16 cellular contexts compared by ENCODE assay signal in the genomic region with DNA sequence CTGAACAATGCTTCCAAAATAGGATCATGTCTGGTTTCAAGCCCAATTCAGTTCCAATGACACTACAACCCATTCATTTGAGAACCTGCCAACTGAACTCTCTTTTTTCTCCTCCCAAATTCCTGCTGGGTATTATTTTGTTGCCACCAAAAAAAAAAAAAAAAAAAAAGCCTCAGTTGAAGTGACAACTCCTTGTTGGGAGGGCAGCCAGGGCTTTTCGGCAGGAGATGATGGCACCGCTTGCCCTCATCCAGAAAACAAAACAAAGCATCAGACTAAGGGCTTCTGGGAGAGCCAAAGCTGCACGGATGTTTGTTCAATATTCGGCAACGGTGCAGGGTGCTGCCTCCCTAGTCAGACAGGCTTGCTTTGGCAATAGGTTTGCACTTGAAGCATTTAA. TPM values are rescaled to one million over a fixed set of nuclear protein-coding genes. Genes with fewer than 3 reads are reported as not detected.
DNase-seq lines count a peak whose midpoint lies in the region; ATAC-seq and TF ChIP-seq lines count a peak whose summit lies in the region.
"Had no signal": no experiment of that assay in that cellular context is flagged by ENCODE, and none has a peak within 500 bp of the region (broad histone marks: within the 10 kb centered on the region; RNA-seq: fewer than 3 reads in every experiment).

No MANE protein-coding gene starts in this region.

- H3K4me3 ChIP-seq in skeletal muscle tissue (ENCODE audit: low read length in 3 of 3) (no peak overlapping the region), mammary epithelial cell (replicated peaks in 1 of 3; ENCODE audit: insufficient read depth in 1 of 3, low read depth in 2 of 3, low read length in 3 of 3) (no peak overlapping the region)
- H3K4me3 ChIP-seq: transverse colon had no signal

- H3K9me3 ChIP-seq in skeletal muscle tissue (ENCODE audit: control insufficient read depth in 3 of 3, low read length in 3 of 3) (no peaks in the 10 kb centered on the region), mammary epithelial cell (replicated peaks; ENCODE audit: insufficient read depth, low read length) (no peaks in the 10 kb centered on the region)
- H3K9me3 ChIP-seq: transverse colon had no signal

- no peaks in the 10 kb centered on the region for H4K20me1 ChIP-seq in mammary epithelial cell (ENCODE audit: insufficient read depth, low read length)

- H3K36me3 ChIP-seq in skeletal muscle tissue (ENCODE audit: control insufficient read depth in 3 of 3, insufficient read depth in 3 of 3, low read length in 3 of 3) (peaks cover 0 to under 1% (median 0%) of the 10 kb centered on the region in 3 donors), mammary epithelial cell (ENCODE audit: insufficient read depth, low read length) (no peaks in the 10 kb centered on the region)
- H3K36me3 ChIP-seq: transverse colon had no signal

- intact Hi-C loops in left cardiac atrium (cut with DNase I) (loop anchor here in 1 of 2 donors (10.0 kb wide), 2 partner anchors 502 to 1062 kb away; a partner anchor contains a TSS), mammary epithelial cell (cut with micrococcal nuclease) (no loop called here)

- no peak for TF ChIP-seq CTCF in mammary epithelial cell (conservative IDR thresholded peaks at IDR 0.05 in 1 of 2, IDR thresholded peaks at IDR 0.05 in 1 of 2; ENCODE audit: extremely low read depth in 1 of 2, insufficient read depth in 1 of 2, low read depth in 1 of 2, low read length in 2 of 2)

- dilution Hi-C loops in mammary epithelial cell (cut with HindIII; ENCODE audit: low sequenced_read_pairs) = no loop called here

- H3K27ac ChIP-seq in skeletal muscle tissue (ENCODE audit: low read depth, low read length) = peak overlapping the region; percentile 19
- H3K27ac ChIP-seq in mammary epithelial cell (ENCODE audit: insufficient read depth, low read depth, low read length) = no peak overlapping the region
- H3K27ac ChIP-seq: transverse colon had no signal

- no peak overlapping the region for H2AFZ ChIP-seq in mammary epithelial cell (ENCODE audit: low read depth, low read length)

- H3K4me2 ChIP-seq in mammary epithelial cell (ENCODE audit: insufficient read depth, low read depth, low read length) = no peak overlapping the region

- H3K79me2 ChIP-seq in mammary epithelial cell (ENCODE audit: insufficient read depth, low read length) = no peaks in the 10 kb centered on the region

- H3K27me3 ChIP-seq in skeletal muscle tissue (ENCODE audit: control insufficient read depth in 3 of 3, insufficient read depth in 3 of 3, low read length in 3 of 3) = no peaks in the 10 kb centered on the region
- H3K27me3 ChIP-seq in mammary epithelial cell (ENCODE audit: insufficient read depth, low read length) = no peaks in the 10 kb centered on the region
- H3K27me3 ChIP-seq: transverse colon had no signal

- WGBS in mammary epithelial cell (ENCODE audit: low coverage, missing lambda C conversion rate) = 42% methylated on average over 5 of the region's 5 CpGs

- CTCF ChIA-PET in mammary epithelial cell (lab: Charles Lee; ENCODE audit: low non-redundant PET) = no interaction called here

- DNase-seq in DMS153 treated with DMSO at 0.1 percent for 48 hours (lab: John Stamatoyannopoulos, UW; ENCODE audit: unreplicated experiment) (peak; percentile 42), NCI-H345 (lab: John Stamatoyannopoulos, UW) (peak; percentile 80), left cardiac atrium (peak; percentile 35), NAMALWA (ENCODE audit: low spot score) (no peak), mammary epithelial cell (no peak)
- no peak for DNase-seq in NK-92 treated with Interleukin-12 subunit alpha and Interleukin-12 subunit beta, amount 100 ng/mL, for 24 hours (lab: John Stamatoyannopoulos, UW)
- DNase-seq: activated CD4-positive, alpha-beta T cell treated with anti-CD3 and anti-CD28 coated beads for 36 hours; activated CD8-positive, alpha-beta memory T cell treated with anti-CD3 and anti-CD28 coated beads, Interleukin-2, amount 10 ng/mL, durations not matched to agents 7 days and 5 days; AML-193; NCI-H2227 treated with DMSO at 0.1 percent for 48 hours; retina; stimulated activated naive B cell treated with anti-CD40 and anti-IgM and Interleukin-4, amounts not matched to agents 10 μg/mL and 1 μg/mL and 100 μg/mL, for 72 hours; transverse colon had no signal

- no TSS peak for BruUV-seq in mammary epithelial cell (replicated peaks; lab: Mats Ljungman, UMichigan)

- H3K4me1 ChIP-seq in skeletal muscle tissue (ENCODE audit: control insufficient read depth in 3 of 3, insufficient read depth in 3 of 3, low read length in 3 of 3) = peaks cover 3 to 11% (median 6%) of the 10 kb centered on the region in 3 donors
- H3K4me1 ChIP-seq in mammary epithelial cell (ENCODE audit: insufficient read depth, low read length) = peaks cover 26% of the 10 kb centered on the region

- in situ Hi-C loops in mammary epithelial cell (cut with MboI; ENCODE audit: low sequenced_read_pairs in 2 of 2) = loop anchor here in 1 of 2 donors (10.0 kb wide), 1 partner anchor 1062 kb away; no protein-coding TSS in a partner anchor

- ATAC-seq in left cardiac atrium (peak; percentile 18 to 48), HG02623 (IDR thresholded peaks at IDR 0.05; ENCODE audit: unreplicated experiment) (no peak)
- ATAC-seq: activated CD4-positive, alpha-beta T cell treated with anti-CD3 and anti-CD28 coated beads for 36 hours; activated CD8-positive, alpha-beta memory T cell treated with anti-CD3 and anti-CD28 coated beads, Interleukin-2, amount 10 ng/mL, durations not matched to agents 7 days and 5 days; activated T-helper 17 cell treated with anti-CD3 and anti-CD28 coated beads, Interleukin-2, amount 50 U/mL, for 72 hours; stimulated activated naive B cell treated with anti-CD40 and anti-IgM and Interleukin-4, amounts not matched to agents 10 μg/mL and 1 μg/mL and 100 μg/mL, for 72 hours had no signal

- peak overlapping the region in 1 of 3 donors; percentile 46 for H3K9ac ChIP-seq in skeletal muscle tissue (ENCODE audit: low read depth in 1 of 3, low read length in 3 of 3)
- H3K9ac ChIP-seq in mammary epithelial cell (ENCODE audit: insufficient read depth, low read length) = no peak overlapping the region

RNA-seq across cellular contexts. Expression of a gene that starts 30.6 kb away (rescaled TPM):
- total RNA-seq in left cardiac atrium = 10 to 100 TPM; 14.5 to 18.7 TPM
- 11.0 TPM for total RNA-seq in skeletal muscle tissue
- total RNA-seq in mammary epithelial cell = 10 to 100 TPM; 28.1 to 35.7 TPM
- polyA plus RNA-seq in mammary epithelial cell = 18.6 TPM
- 41.2 TPM for polyA minus RNA-seq in mammary epithelial cell

Comparison
In these comparisons a context has a peak if more than half of its experiments do, and no peak if none do; other contexts are left out.
1. DNase-seq: peak in DMS153 treated with DMSO at 0.1 percent for 48 hours (single experiment), NCI-H345 (single experiment) and left cardiac atrium (single experiment); none in NAMALWA (single experiment), mammary epithelial cell (single experiment) and NK-92 treated with Interleukin-12 subunit alpha and Interleukin-12 subunit beta, amount 100 ng/mL, for 24 hours (single experiment).